ENCODE assay signal across 13 cellular contexts in the genomic region with DNA sequence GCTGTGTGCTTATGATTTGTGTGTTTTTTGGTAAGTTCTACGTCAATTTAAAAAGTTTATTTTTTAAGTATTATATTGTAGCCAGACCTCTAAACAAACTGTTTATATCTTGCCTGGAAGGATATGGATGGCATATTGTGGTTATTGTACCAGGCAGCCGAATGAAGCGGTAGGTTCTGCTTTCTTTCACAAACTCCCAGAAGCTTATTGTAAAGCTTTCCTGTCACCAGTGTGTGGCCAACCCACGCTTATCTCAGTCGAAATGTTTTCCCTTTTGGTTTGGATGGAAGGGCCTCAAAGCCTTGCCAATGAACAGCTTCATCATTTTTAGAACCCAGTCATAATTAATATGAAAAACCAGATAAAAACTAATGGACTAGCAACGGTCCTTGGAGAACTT. TPM values are rescaled to one million over a fixed set of nuclear protein-coding genes. Genes with fewer than 3 reads are reported as not detected.
A peak's percentile ranks its signal among the peaks of the same experiment; 100 is the strongest.
DNase-seq lines count a peak whose midpoint lies in the region; ATAC-seq and TF ChIP-seq lines count a peak whose summit lies in the region.
"Had no signal": no experiment of that assay in that cellular context is flagged by ENCODE, and none has a peak within 500 bp of the region (broad histone marks: within the 10 kb centered on the region; RNA-seq: fewer than 3 reads in every experiment).

No MANE protein-coding gene starts in this region.

- no peaks in the 10 kb centered on the region for H3K27me3 ChIP-seq in SK-N-SH (ENCODE audit: insufficient read depth)
- no peaks in the 10 kb centered on the region for H3K27me3 ChIP-seq in fibroblast of lung (ENCODE audit: control insufficient read depth, insufficient read depth, low read length)
- no peaks in the 10 kb centered on the region for H3K27me3 ChIP-seq in upper lobe of right lung
- no peaks in the 10 kb centered on the region for H3K27me3 ChIP-seq in upper lobe of left lung
- H3K27me3 ChIP-seq: esophagus muscularis mucosa, transverse colon had no signal

- ATAC-seq in upper lobe of right lung (peak; percentile 27), upper lobe of left lung (ENCODE audit: low FRiP score in 2 of 2) (no peak), GM18520 (IDR thresholded peaks at IDR 0.05; ENCODE audit: unreplicated experiment) (no peak)

- peaks cover 7 to 9% of the 10 kb centered on the region in 2 experiments; a peak in 2 of 4 replicates for H3K4me1 ChIP-seq in SK-N-SH (ENCODE audit: control insufficient read depth in 1 of 2, insufficient read depth in 2 of 2, low read depth in 1 of 2, low read length in 1 of 2)
- H3K4me1 ChIP-seq in fibroblast of lung (ENCODE audit: control insufficient read depth, extremely low read depth, insufficient read depth, low read length): peaks cover 20% of the 10 kb centered on the region
- peaks cover 14% of the 10 kb centered on the region for H3K4me1 ChIP-seq in upper lobe of right lung
- peaks cover 9 to 18% (median 10%) of the 10 kb centered on the region in 4 donors for H3K4me1 ChIP-seq in upper lobe of left lung
- H3K4me1 ChIP-seq: parathyroid adenoma had no signal

- H4K20me1 ChIP-seq in SK-N-SH (ENCODE audit: insufficient read depth) (no peaks in the 10 kb centered on the region), fibroblast of lung (ENCODE audit: control insufficient read depth, extremely low read depth, insufficient read depth, low read length) (no peaks in the 10 kb centered on the region)

- 43% methylated on average over 6 of the region's 6 CpGs for WGBS in SK-N-SH (ENCODE audit: low lambda C conversion rate)
- 38 to 43% methylated on average over 6 of the region's 6 CpGs for WGBS in upper lobe of left lung, 2 donors

- TF ChIP-seq EP300 in SK-N-SH (IDR thresholded peaks at IDR 0.05; ENCODE audit: borderline replicate concordance in 1 of 2, low read depth in 1 of 2, low read length in 1 of 2) (no peak), upper lobe of left lung (IDR thresholded peaks at IDR 0.05) (no peak)

- H3K27ac ChIP-seq in SK-N-SH (ENCODE audit: low read depth in 2 of 2, low read length in 1 of 2) (peak overlapping the region; percentile 4 to 77; a peak in 3 of 4 replicates), fibroblast of lung (ENCODE audit: insufficient read depth, low read length) (peak overlapping the region; percentile 73), upper lobe of right lung (no peak overlapping the region), upper lobe of left lung (peak overlapping the region in 1 of 4 donors; percentile 11)
- H3K27ac ChIP-seq: esophagus muscularis mucosa, parathyroid adenoma had no signal

- H3K4me3 ChIP-seq in SK-N-SH (ENCODE audit: low read depth in 2 of 2, low read length in 1 of 2): no peak overlapping the region
- H3K4me3 ChIP-seq in fibroblast of lung (replicated peaks in 1 of 4; ENCODE audit: control extremely low read depth in 1 of 4, insufficient read depth in 1 of 4, low read depth in 3 of 4, low read length in 4 of 4): no peak overlapping the region
- no peak overlapping the region for H3K4me3 ChIP-seq in upper lobe of right lung
- H3K4me3 ChIP-seq in upper lobe of left lung: no peak overlapping the region
- H3K4me3 ChIP-seq: esophagus muscularis mucosa, transverse colon had no signal

- peak overlapping the region; percentile 20; the same call in 1 of the 2 replicates for H3K4me2 ChIP-seq in SK-N-SH
- peak overlapping the region; percentile 51 for H3K4me2 ChIP-seq in fibroblast of lung (ENCODE audit: extremely low read depth, insufficient read depth, low read length)

- H3K9me3 ChIP-seq in SK-N-SH: no peaks in the 10 kb centered on the region
- no peaks in the 10 kb centered on the region for H3K9me3 ChIP-seq in fibroblast of lung (ENCODE audit: control insufficient read depth, insufficient read depth, low read depth, low read length)
- H3K9me3 ChIP-seq in upper lobe of right lung: no peaks in the 10 kb centered on the region
- H3K9me3 ChIP-seq in upper lobe of left lung: no peaks in the 10 kb centered on the region
- H3K9me3 ChIP-seq: esophagus muscularis mucosa, transverse colon had no signal

- H3K36me3 ChIP-seq in SK-N-SH (replicated peaks in 1 of 2; ENCODE audit: control insufficient read depth in 1 of 2, insufficient read depth in 2 of 2, low read length in 1 of 2): no peaks in the 10 kb centered on the region
- H3K36me3 ChIP-seq in fibroblast of lung (ENCODE audit: control insufficient read depth, insufficient read depth, low read length): no peaks in the 10 kb centered on the region
- no peaks in the 10 kb centered on the region for H3K36me3 ChIP-seq in upper lobe of right lung
- H3K36me3 ChIP-seq in upper lobe of left lung: no peaks in the 10 kb centered on the region
- H3K36me3 ChIP-seq: esophagus muscularis mucosa, transverse colon had no signal

- H2AFZ ChIP-seq in SK-N-SH (ENCODE audit: low read depth) (no peak overlapping the region; the same call in 1 of the 2 replicates), fibroblast of lung (ENCODE audit: low read length) (no peak overlapping the region)
- H2AFZ ChIP-seq: parathyroid adenoma had no signal

- no peak for TF ChIP-seq RAD21 in SK-N-SH (IDR thresholded peaks at IDR 0.05; ENCODE audit: low read length)

- intact Hi-C loops in upper lobe of right lung (cut with DNase I): no loop called here

- CTCF ChIA-PET in SK-N-SH (lab: Yijun Ruan, JAX): interaction anchor here (1.1 to 1.2 kb wide), 2 partner anchors 18 to 24 kb away, joined by 3 read pairs; no protein-coding TSS in a partner anchor

- no peaks in the 10 kb centered on the region for H3K79me2 ChIP-seq in SK-N-SH (ENCODE audit: insufficient read depth)
- H3K79me2 ChIP-seq in fibroblast of lung (ENCODE audit: control insufficient read depth, insufficient read depth, low read length): no peaks in the 10 kb centered on the region
- H3K79me2 ChIP-seq: parathyroid adenoma had no signal

- TF ChIP-seq CTCF in SK-N-SH (IDR thresholded peaks at IDR 0.05) (no peak), fibroblast of lung (conservative IDR thresholded peaks at IDR 0.05 in 1 of 2, IDR thresholded peaks at IDR 0.05 in 1 of 2; ENCODE audit: low read depth in 1 of 2, low read length in 2 of 2) (no peak), upper lobe of right lung (IDR thresholded peaks at IDR 0.05) (no peak), upper lobe of left lung (IDR thresholded peaks at IDR 0.05) (no peak)

- POLR2A ChIA-PET in SK-N-SH (lab: Yijun Ruan, JAX): interaction anchor here (0.5 kb wide), 1 partner anchor 546 kb away, joined by 3 read pairs; no protein-coding TSS in a partner anchor

- DNase-seq in activated CD8-positive, alpha-beta memory T cell treated with anti-CD3 and anti-CD28 coated beads for 24 hours: peak; percentile 11
- no peak for DNase-seq in activated CD8-positive, alpha-beta memory T cell treated with anti-CD3 and anti-CD28 coated beads, Interleukin-2, amount 50 U/mL, for 4 hours
- DNase-seq in SK-N-SH: no peak
- peak; percentile 33 to 47 for DNase-seq in fibroblast of lung (ENCODE audit: low read depth in 2 of 2)
- DNase-seq in upper lobe of right lung: no peak
- no peak for DNase-seq in GOT3 (lab: John Stamatoyannopoulos, UW)
- DNase-seq in upper lobe of left lung: no peak
- DNase-seq: activated CD4-positive, alpha-beta T cell treated with anti-CD3 and anti-CD28 coated beads, Interleukin-2, amount 50 U/mL, for 48 hours; T-helper 1 cell; transverse colon had no signal

- H3K9me2 ChIP-seq in SK-N-SH: no peaks in the 10 kb centered on the region

- no peak overlapping the region for H3K9ac ChIP-seq in SK-N-SH
- H3K9ac ChIP-seq in fibroblast of lung (ENCODE audit: insufficient read depth, low read length): peak overlapping the region; percentile 20
- H3K9ac ChIP-seq: parathyroid adenoma had no signal

- no peak for TF ChIP-seq POLR2A in upper lobe of left lung (IDR thresholded peaks at IDR 0.05)

- H3F3A ChIP-seq in SK-N-SH (replicated peaks; ENCODE audit: insufficient read depth): peaks cover 31% of the 10 kb centered on the region

TF ChIP-seq in SK-N-SH, 30 proteins besides CTCF, POLR2A, EP300 and RAD21:
- TF ChIP-seq, protein P1, sequence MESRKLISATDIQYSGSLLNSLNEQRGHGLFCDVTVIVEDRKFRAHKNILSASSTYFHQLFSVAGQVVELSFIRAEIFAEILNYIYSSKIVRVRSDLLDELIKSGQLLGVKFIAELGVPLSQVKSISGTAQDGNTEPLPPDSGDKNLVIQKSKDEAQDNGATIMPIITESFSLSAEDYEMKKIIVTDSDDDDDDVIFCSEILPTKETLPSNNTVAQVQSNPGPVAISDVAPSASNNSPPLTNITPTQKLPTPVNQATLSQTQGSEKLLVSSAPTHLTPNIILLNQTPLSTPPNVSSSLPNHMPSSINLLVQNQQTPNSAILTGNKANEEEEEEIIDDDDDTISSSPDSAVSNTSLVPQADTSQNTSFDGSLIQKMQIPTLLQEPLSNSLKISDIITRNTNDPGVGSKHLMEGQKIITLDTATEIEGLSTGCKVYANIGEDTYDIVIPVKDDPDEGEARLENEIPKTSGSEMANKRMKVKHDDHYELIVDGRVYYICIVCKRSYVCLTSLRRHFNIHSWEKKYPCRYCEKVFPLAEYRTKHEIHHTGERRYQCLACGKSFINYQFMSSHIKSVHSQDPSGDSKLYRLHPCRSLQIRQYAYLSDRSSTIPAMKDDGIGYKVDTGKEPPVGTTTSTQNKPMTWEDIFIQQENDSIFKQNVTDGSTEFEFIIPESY (IDR thresholded peaks at IDR 0.05; ENCODE audit: borderline replicate concordance, low read depth): 0 out of 2 replicates have a peak, but pooled peaks have one; percentile 1
- TF ChIP-seq PBX3 (IDR thresholded peaks at IDR 0.05): peak; percentile 21; the same call in 1 of the 2 replicates
- TF ChIP-seq MEF2A (IDR thresholded peaks at IDR 0.05; ENCODE audit: borderline replicate concordance, low read depth): no peak

RNA-seq across cellular contexts. Expression of gene CYB5B, which starts 53.1 kb away (rescaled TPM):
- polyA plus RNA-seq in SK-N-SH (2012; rRNA removed): 64.4 and 86.1 TPM in 2 replicates
- 65.8 and 78.1 TPM in 2 replicates for polyA plus RNA-seq in SK-N-SH (2012; cell fraction: cytosol; rRNA removed)
- 15.2 and 43.7 TPM in 2 replicates for polyA plus RNA-seq in SK-N-SH (2012; cell fraction: nucleus; rRNA removed)
- total RNA-seq in fibroblast of lung: 37.2 and 87.4 TPM in 2 replicates
- polyA plus RNA-seq in fibroblast of lung: 220 and 248 TPM in 2 replicates
- 123 and 144 TPM in 2 replicates for polyA plus RNA-seq in fibroblast of lung (2012)
- 115 and 178 TPM in 2 replicates for polyA minus RNA-seq in fibroblast of lung (ENCODE audit: low replicate concordance)
- total RNA-seq in upper lobe of right lung: 88.4 TPM
- 10 to 100 TPM; 25.2 to 93.1 (median 69.4) TPM for total RNA-seq in upper lobe of left lung

Comparison
In these comparisons a context has a peak if more than half of its experiments do, and no peak if none do; other contexts are left out.
1. DNase-seq: peak in activated CD8-positive, alpha-beta memory T cell treated with anti-CD3 and anti-CD28 coated beads for 24 hours (single experiment) and fibroblast of lung (2 of 2); none in activated CD8-positive, alpha-beta memory T cell treated with anti-CD3 and anti-CD28 coated beads, Interleukin-2, amount 50 U/mL, for 4 hours (single experiment), SK-N-SH (single experiment), upper lobe of right lung (single experiment), GOT3 (single experiment) and upper lobe of left lung (0 of 2).